ENCODE assay signal across 8 cellular contexts in the genomic region with DNA sequence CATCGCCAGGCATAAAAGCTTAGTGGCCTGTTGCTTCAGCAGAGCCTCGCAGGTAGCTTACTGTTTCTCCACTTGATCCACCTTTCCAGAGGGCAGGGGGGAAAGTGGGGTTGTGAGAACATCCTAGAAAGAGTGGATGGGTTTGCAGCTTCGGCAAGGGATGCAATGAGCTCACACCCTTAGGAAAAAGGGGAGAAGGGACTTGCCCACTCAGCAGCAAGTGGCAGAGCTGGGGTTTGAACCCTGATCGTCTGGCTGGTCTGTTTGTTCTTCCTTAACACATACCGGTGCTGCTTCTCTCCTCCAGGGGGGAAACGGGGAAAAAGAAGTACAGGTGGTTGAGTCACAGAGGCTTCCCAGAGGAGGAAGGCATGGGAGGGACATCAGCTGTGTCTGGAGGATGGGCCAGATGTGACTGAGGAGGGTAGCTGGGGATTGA. TPM values are rescaled to one million over a fixed set of nuclear protein-coding genes. Genes with fewer than 3 reads are reported as not detected.
DNase-seq lines count a peak whose midpoint lies in the region; ATAC-seq and TF ChIP-seq lines count a peak whose summit lies in the region.

No MANE protein-coding gene starts in this region.

- H3K9me3 ChIP-seq in iPS-15b (ENCODE audit: control insufficient read depth, insufficient read depth, low read length) (no peaks in the 10 kb centered on the region), stomach (no peaks in the 10 kb centered on the region)

- 10 to 17% (median 12%) methylated on average over 6 of the region's 6 CpGs for WGBS in stomach, 5 donors

- H3K36me3 ChIP-seq in iPS-15b (ENCODE audit: control insufficient read depth, insufficient read depth, low read length) (no peaks in the 10 kb centered on the region), stomach (peaks cover 0 to under 1% (median 0%) of the 10 kb centered on the region in 4 donors)

- no peaks in the 10 kb centered on the region for H3K27me3 Mint-ChIP-seq in activated naive CD4-positive, alpha-beta T cell treated with anti-CD3 and anti-CD28 coated beads, Interleukin-2, amount 10 ng/mL, durations not matched to agents 7 days and 5 days
- no peaks in the 10 kb centered on the region for H3K27me3 Mint-ChIP-seq in activated CD8-positive, alpha-beta T cell treated with anti-CD3 and anti-CD28 coated beads for 36 hours

- no peak for DNase-seq in activated naive CD4-positive, alpha-beta T cell treated with anti-CD3 and anti-CD28 coated beads, Interleukin-2, amount 10 ng/mL, durations not matched to agents 7 days and 5 days
- no peak for DNase-seq in activated naive CD4-positive, alpha-beta T cell (lab: John Stamatoyannopoulos, UW)
- DNase-seq in activated CD8-positive, alpha-beta T cell treated with anti-CD3 and anti-CD28 coated beads for 36 hours, result peak; percentile 24
- DNase-seq in stomach (no peak), SIG-M5 treated with dmso at 0.1 percent for 504 hours (lab: John Stamatoyannopoulos, UW; ENCODE audit: unreplicated experiment) (no peak), A172 (ENCODE audit: low spot score) (no peak), NCI-H2227 (lab: John Stamatoyannopoulos, UW; ENCODE audit: unreplicated experiment) (no peak)

- H3K4me3 ChIP-seq in iPS-15b (ENCODE audit: low read depth, low read length), result peak overlapping the region; percentile 79
- H3K4me3 ChIP-seq in stomach, result peak overlapping the region; percentile 66 to 87 (median 76)

- POLR2A ChIA-PET in activated CD8-positive, alpha-beta T cell treated with anti-CD3 and anti-CD28 coated beads for 36 hours (lab: Charles Lee), result interaction anchor here (0.7 to 2.1 kb wide), 4 partner anchors 9 to 155 kb away, joined by 3 to 8 read pairs (median 4); no protein-coding TSS in a partner anchor

- TF ChIP-seq EP300 in stomach (IDR thresholded peaks at IDR 0.05), result no peak

- H3K27me3 ChIP-seq in iPS-15b (ENCODE audit: control insufficient read depth, insufficient read depth, low read length) (peaks cover 2% of the 10 kb centered on the region), stomach (no peaks in the 10 kb centered on the region)

- CTCF ChIA-PET in activated naive CD4-positive, alpha-beta T cell treated with anti-CD3 and anti-CD28 coated beads, Interleukin-2, amount 10 ng/mL, durations not matched to agents 7 days and 5 days (lab: Charles Lee), result interaction anchor here (0.7 to 3.0 kb wide), 6 partner anchors 26 to 195 kb away, joined by 3 to 10 read pairs (median 4); no protein-coding TSS in a partner anchor
- CTCF ChIA-PET in activated CD8-positive, alpha-beta T cell treated with anti-CD3 and anti-CD28 coated beads for 36 hours (lab: Charles Lee), result interaction anchor here (0.8 to 1.6 kb wide), 6 partner anchors 11 to 278 kb away, joined by 3 to 6 read pairs (median 4); no protein-coding TSS in a partner anchor

- H3K9ac ChIP-seq in iPS-15b (ENCODE audit: low read depth, low read length), result peak overlapping the region; percentile 79

- H3K27ac ChIP-seq in stomach, result peak overlapping the region in 4 of 5 donors; percentile 63 to 87 (median 78)

- intact Hi-C loops in activated CD8-positive, alpha-beta T cell treated with anti-CD3 and anti-CD28 coated beads for 36 hours (cut with micrococcal nuclease), result no loop called here
- intact Hi-C loops in stomach (cut with DNase I; ENCODE audit: low total_unique reads), result loop anchor here (10.0 kb wide), 1 partner anchor 325 kb away; no protein-coding TSS in a partner anchor

- no peak for ATAC-seq in activated CD8-positive, alpha-beta T cell treated with anti-CD3 and anti-CD28 coated beads for 36 hours

- no peaks in the 10 kb centered on the region for H3K9me3 Mint-ChIP-seq in activated naive CD4-positive, alpha-beta T cell treated with anti-CD3 and anti-CD28 coated beads, Interleukin-2, amount 10 ng/mL, durations not matched to agents 7 days and 5 days
- no peaks in the 10 kb centered on the region for H3K9me3 Mint-ChIP-seq in activated CD8-positive, alpha-beta T cell treated with anti-CD3 and anti-CD28 coated beads for 36 hours

- H3K27ac Mint-ChIP-seq in activated naive CD4-positive, alpha-beta T cell treated with anti-CD3 and anti-CD28 coated beads, Interleukin-2, amount 10 ng/mL, durations not matched to agents 7 days and 5 days, result peak overlapping the region; percentile 89
- H3K27ac Mint-ChIP-seq in activated CD8-positive, alpha-beta T cell treated with anti-CD3 and anti-CD28 coated beads for 36 hours, result peak overlapping the region; percentile 75

- no peaks in the 10 kb centered on the region for H3K36me3 Mint-ChIP-seq in activated naive CD4-positive, alpha-beta T cell treated with anti-CD3 and anti-CD28 coated beads, Interleukin-2, amount 10 ng/mL, durations not matched to agents 7 days and 5 days
- peaks cover 10% of the 10 kb centered on the region for H3K36me3 Mint-ChIP-seq in activated CD8-positive, alpha-beta T cell treated with anti-CD3 and anti-CD28 coated beads for 36 hours (ENCODE audit: low read depth)

- peaks cover 42% of the 10 kb centered on the region for H3K4me1 Mint-ChIP-seq in activated naive CD4-positive, alpha-beta T cell treated with anti-CD3 and anti-CD28 coated beads, Interleukin-2, amount 10 ng/mL, durations not matched to agents 7 days and 5 days
- peaks cover 33% of the 10 kb centered on the region for H3K4me1 Mint-ChIP-seq in activated CD8-positive, alpha-beta T cell treated with anti-CD3 and anti-CD28 coated beads for 36 hours (ENCODE audit: low read depth)

- TF ChIP-seq POLR2A in stomach (IDR thresholded peaks at IDR 0.05), result no peak

- no peak for TF ChIP-seq CTCF in activated CD8-positive, alpha-beta T cell treated with anti-CD3 and anti-CD28 coated beads for 36 hours (IDR thresholded peaks at IDR 0.05)
- no peak for TF ChIP-seq CTCF in stomach (IDR thresholded peaks at IDR 0.05)

- H3K4me1 ChIP-seq in iPS-15b (ENCODE audit: control insufficient read depth, insufficient read depth, low read length) (peaks cover 14% of the 10 kb centered on the region), stomach (peaks cover 22 to 60% (median 46%) of the 10 kb centered on the region in 4 donors)

- H3K4me3 Mint-ChIP-seq in activated naive CD4-positive, alpha-beta T cell treated with anti-CD3 and anti-CD28 coated beads, Interleukin-2, amount 10 ng/mL, durations not matched to agents 7 days and 5 days, result peak overlapping the region; percentile 83
- H3K4me3 Mint-ChIP-seq in activated CD8-positive, alpha-beta T cell treated with anti-CD3 and anti-CD28 coated beads for 36 hours, result peak overlapping the region; percentile 84

RNA-seq across cellular contexts. Expression of a gene that starts 1.0 kb away (rescaled TPM):
- 10 to 100 TPM; 16.2 to 18.1 TPM for total RNA-seq in activated CD8-positive, alpha-beta T cell treated with anti-CD3 and anti-CD28 coated beads for 36 hours
- total RNA-seq in stomach, result 1 to 10 TPM; 3.1 to 7.6 (median 6.4) TPM
- 1 to 10 TPM in 2 of 3 donors, under 1 TPM in 1; 0.61 to 3.6 (median 2.1) TPM for polyA plus RNA-seq in stomach
- 5.6 and 8.9 TPM in 2 replicates for total RNA-seq in A172 (2014; rRNA removed; shearing (Covaris generic))

RNA-seq across cellular contexts. Expression of a gene that starts 50.5 kb away (rescaled TPM):
- total RNA-seq in activated CD8-positive, alpha-beta T cell treated with anti-CD3 and anti-CD28 coated beads for 36 hours, result 1 to 10 TPM; 5.7 to 5.9 TPM
- total RNA-seq in stomach, result 10 to 100 TPM in 1 of 5 donors, 1 to 10 TPM in 3, under 1 TPM in 1; 0.58 to 15.2 (median 5.3) TPM
- polyA plus RNA-seq in stomach, result 1 to 10 TPM; 3.0 to 5.5 (median 5.0) TPM
- total RNA-seq in A172 (2014; rRNA removed; shearing (Covaris generic)), result 8.2 and 12.4 TPM in 2 replicates
